Comparison of ENCODE assay signal across 1 cellular context in genomic region chr3:124078978-124079911, GRCh38.
TF ChIP-seq lines count a peak whose summit lies in the region.

No MANE protein-coding gene starts in this region.

TF ChIP-seq in WTC11, 78 proteins besides CTCF, POLR2A, EP300 and RAD21 (continued from another document):
- TF ChIP-seq, protein P1, sequence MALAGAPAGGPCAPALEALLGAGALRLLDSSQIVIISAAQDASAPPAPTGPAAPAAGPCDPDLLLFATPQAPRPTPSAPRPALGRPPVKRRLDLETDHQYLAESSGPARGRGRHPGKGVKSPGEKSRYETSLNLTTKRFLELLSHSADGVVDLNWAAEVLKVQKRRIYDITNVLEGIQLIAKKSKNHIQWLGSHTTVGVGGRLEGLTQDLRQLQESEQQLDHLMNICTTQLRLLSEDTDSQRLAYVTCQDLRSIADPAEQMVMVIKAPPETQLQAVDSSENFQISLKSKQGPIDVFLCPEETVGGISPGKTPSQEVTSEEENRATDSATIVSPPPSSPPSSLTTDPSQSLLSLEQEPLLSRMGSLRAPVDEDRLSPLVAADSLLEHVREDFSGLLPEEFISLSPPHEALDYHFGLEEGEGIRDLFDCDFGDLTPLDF (CRISPR knock-in tag; IDR thresholded peaks at IDR 0.05): no peak
- no peak for TF ChIP-seq ZNF219 (CRISPR knock-in tag; IDR thresholded peaks at IDR 0.05; ENCODE audit: borderline replicate concordance)
- TF ChIP-seq ZNF416 (CRISPR knock-in tag; IDR thresholded peaks at IDR 0.05): no peak
- TF ChIP-seq AFF4 (CRISPR knock-in tag; IDR thresholded peaks at IDR 0.05; ENCODE audit: borderline replicate concordance): no peak
- TF ChIP-seq ZNF423 (CRISPR knock-in tag; IDR thresholded peaks at IDR 0.05): no peak
- no peak for TF ChIP-seq ZNF232 (CRISPR knock-in tag; IDR thresholded peaks at IDR 0.05)
- no peak for TF ChIP-seq ZNF138 (CRISPR knock-in tag; conservative IDR thresholded peaks at IDR 0.05)
- TF ChIP-seq TEAD4 (CRISPR knock-in tag; IDR thresholded peaks at IDR 0.05): no peak
- TF ChIP-seq ZNF671 (CRISPR knock-in tag; IDR thresholded peaks at IDR 0.05): no peak
- no peak for TF ChIP-seq ETV6 (CRISPR knock-in tag; IDR thresholded peaks at IDR 0.05)
- no peak for TF ChIP-seq PRRX2 (CRISPR knock-in tag; IDR thresholded peaks at IDR 0.05)
- TF ChIP-seq EMX1 (CRISPR knock-in tag; IDR thresholded peaks at IDR 0.05): no peak
